ENCODE assay signal across 9 cellular contexts in genomic region chr17:79852748-79853147, GRCh38. TPM values are rescaled to one million over a fixed set of nuclear protein-coding genes. Genes with fewer than 3 reads are reported as not detected.
DNase-seq lines count a peak whose midpoint lies in the region; ATAC-seq and TF ChIP-seq lines count a peak whose summit lies in the region.
"Had no signal": no experiment of that assay in that cellular context is flagged by ENCODE, and none has a peak within 500 bp of the region (broad histone marks: within the 10 kb centered on the region; RNA-seq: fewer than 3 reads in every experiment).

No MANE protein-coding gene starts in this region.

- no peaks in the 10 kb centered on the region for H3K36me3 Mint-ChIP-seq in natural killer cell treated with Interleukin-12 subunit alpha and Interleukin-12 subunit beta and Interleukin-15 and Interleukin-18, amount 100 ng/mL, for 72 hours
- H3K36me3 Mint-ChIP-seq in progenitor cell of endocrine pancreas (ENCODE audit: insufficient read depth) = no peaks in the 10 kb centered on the region

- TF ChIP-seq CTCF in cardiac fibroblast (IDR thresholded peaks at IDR 0.05; ENCODE audit: low read depth, low read length) (no peak), progenitor cell of endocrine pancreas (IDR thresholded peaks at IDR 0.05; ENCODE audit: unreplicated experiment) (no peak)

- no peak overlapping the region for H3K4me3 ChIP-seq in cardiac fibroblast (replicated peaks in 1 of 2; ENCODE audit: low read depth in 2 of 2, low read length in 2 of 2)

- H3K4me1 Mint-ChIP-seq in natural killer cell treated with Interleukin-12 subunit alpha and Interleukin-12 subunit beta and Interleukin-15 and Interleukin-18, amount 100 ng/mL, for 72 hours (ENCODE audit: low read depth in 2 of 2) = peaks cover 5 to 6% of the 10 kb centered on the region in 2 donors
- peaks cover 12% of the 10 kb centered on the region for H3K4me1 Mint-ChIP-seq in progenitor cell of endocrine pancreas (ENCODE audit: low read depth)

- ATAC-seq in natural killer cell treated with Interleukin-12 subunit alpha and Interleukin-12 subunit beta and Interleukin-15 and Interleukin-18, amount 100 ng/mL, for 72 hours = no peak
- ATAC-seq in HG03095 (IDR thresholded peaks at IDR 0.05; ENCODE audit: unreplicated experiment) = no peak

- peaks cover 14 to 16% of the 10 kb centered on the region in 2 donors for H3K27me3 Mint-ChIP-seq in natural killer cell treated with Interleukin-12 subunit alpha and Interleukin-12 subunit beta and Interleukin-15 and Interleukin-18, amount 100 ng/mL, for 72 hours
- peaks cover 30% of the 10 kb centered on the region for H3K27me3 Mint-ChIP-seq in progenitor cell of endocrine pancreas

- DNase-seq in EH (ENCODE audit: low read depth) (peak; percentile 41), NCI-H226 (peak; percentile 46), cardiac fibroblast (ENCODE audit: low read depth in 2 of 2) (peak; percentile 30 to 40), progenitor cell of endocrine pancreas (ENCODE audit: low spot score, unreplicated experiment) (no peak), NCI-H1930 (lab: John Stamatoyannopoulos, UW) (no peak), inferior parietal cortex (ENCODE audit: extremely low spot score) (no peak)
- no peak for DNase-seq in natural killer cell treated with Interleukin-12 subunit alpha and Interleukin-12 subunit beta and Interleukin-15 and Interleukin-18, amount 100 ng/mL, for 72 hours (ENCODE audit: low spot score)
- DNase-seq: anterior cingulate cortex had no signal

- H3K4me3 Mint-ChIP-seq in natural killer cell treated with Interleukin-12 subunit alpha and Interleukin-12 subunit beta and Interleukin-15 and Interleukin-18, amount 100 ng/mL, for 72 hours = peak overlapping the region; percentile 74
- no peak overlapping the region for H3K4me3 Mint-ChIP-seq in progenitor cell of endocrine pancreas (ENCODE audit: low read depth)

- H3K9me3 Mint-ChIP-seq in natural killer cell treated with Interleukin-12 subunit alpha and Interleukin-12 subunit beta and Interleukin-15 and Interleukin-18, amount 100 ng/mL, for 72 hours = no peaks in the 10 kb centered on the region
- H3K9me3 Mint-ChIP-seq in progenitor cell of endocrine pancreas (ENCODE audit: low read depth) = no peaks in the 10 kb centered on the region

- H3K27ac Mint-ChIP-seq in natural killer cell treated with Interleukin-12 subunit alpha and Interleukin-12 subunit beta and Interleukin-15 and Interleukin-18, amount 100 ng/mL, for 72 hours = peak overlapping the region in 1 of 2 donors; percentile 69
- H3K27ac Mint-ChIP-seq in progenitor cell of endocrine pancreas = no peak overlapping the region

RNA-seq across cellular contexts. Expression of gene CBX4, which starts 13.5 kb away (rescaled TPM):
- 10 to 100 TPM; 26.2 to 58.3 TPM for total RNA-seq in natural killer cell treated with Interleukin-12 subunit alpha and Interleukin-12 subunit beta and Interleukin-15 and Interleukin-18, amount 100 ng/mL, for 72 hours
- total RNA-seq in progenitor cell of endocrine pancreas = 22.8 and 24.2 TPM in 2 replicates

RNA-seq across cellular contexts. Expression of gene CBX8, which starts 55.9 kb away (rescaled TPM):
- total RNA-seq in natural killer cell treated with Interleukin-12 subunit alpha and Interleukin-12 subunit beta and Interleukin-15 and Interleukin-18, amount 100 ng/mL, for 72 hours = 10 to 100 TPM in 1 of 2 donors, 1 to 10 TPM in 1; 9.8 to 46.4 TPM
- total RNA-seq in progenitor cell of endocrine pancreas = 21.7 and 23.1 TPM in 2 replicates

Comparison
In these comparisons a context has a peak if more than half of its experiments do, and no peak if none do; other contexts are left out.
1. DNase-seq: peak in EH (single experiment), NCI-H226 (single experiment) and cardiac fibroblast (2 of 2); none in natural killer cell treated with Interleukin-12 subunit alpha and Interleukin-12 subunit beta and Interleukin-15 and Interleukin-18, amount 100 ng/mL, for 72 hours (single experiment), progenitor cell of endocrine pancreas (single experiment), NCI-H1930 (0 of 2) and inferior parietal cortex (single experiment).